ENCODE assay signal across 2 cellular contexts in genomic region chr2:147511491-147511948, GRCh38.
TF ChIP-seq lines count a peak whose summit lies in the region.

No MANE protein-coding gene starts in this region.

TF ChIP-seq in SK-N-SH treated with all-trans-retinoic acid at 6 μM for 48 hours, 23 proteins besides CTCF, POLR2A, EP300 and RAD21 (continued from another document):
- TF ChIP-seq CREB5 (CRISPR knock-in tag; IDR thresholded peaks at IDR 0.05; ENCODE audit: low read depth) (no peak), OSR1 (CRISPR knock-in tag; IDR thresholded peaks at IDR 0.05) (no peak), ZFP30 (CRISPR knock-in tag; IDR thresholded peaks at IDR 0.05) (no peak), ISL1 (CRISPR knock-in tag; IDR thresholded peaks at IDR 0.05) (no peak), GLIS3 (CRISPR knock-in tag; IDR thresholded peaks at IDR 0.05) (no peak), ESRRG (CRISPR knock-in tag; IDR thresholded peaks at IDR 0.05) (no peak), POU6F1 (CRISPR knock-in tag; IDR thresholded peaks at IDR 0.05; ENCODE audit: borderline replicate concordance, low read depth) (no peak), PPARA (CRISPR knock-in tag; IDR thresholded peaks at IDR 0.05; ENCODE audit: borderline replicate concordance) (no peak), ZNF565 (CRISPR knock-in tag; conservative IDR thresholded peaks at IDR 0.05; ENCODE audit: low read depth) (no peak), ZC3H10 (CRISPR knock-in tag; IDR thresholded peaks at IDR 0.05) (no peak)
- TF ChIP-seq, protein P1, sequence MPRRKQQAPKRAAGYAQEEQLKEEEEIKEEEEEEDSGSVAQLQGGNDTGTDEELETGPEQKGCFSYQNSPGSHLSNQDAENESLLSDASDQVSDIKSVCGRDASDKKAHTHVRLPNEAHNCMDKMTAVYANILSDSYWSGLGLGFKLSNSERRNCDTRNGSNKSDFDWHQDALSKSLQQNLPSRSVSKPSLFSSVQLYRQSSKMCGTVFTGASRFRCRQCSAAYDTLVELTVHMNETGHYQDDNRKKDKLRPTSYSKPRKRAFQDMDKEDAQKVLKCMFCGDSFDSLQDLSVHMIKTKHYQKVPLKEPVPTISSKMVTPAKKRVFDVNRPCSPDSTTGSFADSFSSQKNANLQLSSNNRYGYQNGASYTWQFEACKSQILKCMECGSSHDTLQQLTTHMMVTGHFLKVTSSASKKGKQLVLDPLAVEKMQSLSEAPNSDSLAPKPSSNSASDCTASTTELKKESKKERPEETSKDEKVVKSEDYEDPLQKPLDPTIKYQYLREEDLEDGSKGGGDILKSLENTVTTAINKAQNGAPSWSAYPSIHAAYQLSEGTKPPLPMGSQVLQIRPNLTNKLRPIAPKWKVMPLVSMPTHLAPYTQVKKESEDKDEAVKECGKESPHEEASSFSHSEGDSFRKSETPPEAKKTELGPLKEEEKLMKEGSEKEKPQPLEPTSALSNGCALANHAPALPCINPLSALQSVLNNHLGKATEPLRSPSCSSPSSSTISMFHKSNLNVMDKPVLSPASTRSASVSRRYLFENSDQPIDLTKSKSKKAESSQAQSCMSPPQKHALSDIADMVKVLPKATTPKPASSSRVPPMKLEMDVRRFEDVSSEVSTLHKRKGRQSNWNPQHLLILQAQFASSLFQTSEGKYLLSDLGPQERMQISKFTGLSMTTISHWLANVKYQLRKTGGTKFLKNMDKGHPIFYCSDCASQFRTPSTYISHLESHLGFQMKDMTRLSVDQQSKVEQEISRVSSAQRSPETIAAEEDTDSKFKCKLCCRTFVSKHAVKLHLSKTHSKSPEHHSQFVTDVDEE (CRISPR knock-in tag; IDR thresholded peaks at IDR 0.05): no peak
- TF ChIP-seq, protein P2, sequence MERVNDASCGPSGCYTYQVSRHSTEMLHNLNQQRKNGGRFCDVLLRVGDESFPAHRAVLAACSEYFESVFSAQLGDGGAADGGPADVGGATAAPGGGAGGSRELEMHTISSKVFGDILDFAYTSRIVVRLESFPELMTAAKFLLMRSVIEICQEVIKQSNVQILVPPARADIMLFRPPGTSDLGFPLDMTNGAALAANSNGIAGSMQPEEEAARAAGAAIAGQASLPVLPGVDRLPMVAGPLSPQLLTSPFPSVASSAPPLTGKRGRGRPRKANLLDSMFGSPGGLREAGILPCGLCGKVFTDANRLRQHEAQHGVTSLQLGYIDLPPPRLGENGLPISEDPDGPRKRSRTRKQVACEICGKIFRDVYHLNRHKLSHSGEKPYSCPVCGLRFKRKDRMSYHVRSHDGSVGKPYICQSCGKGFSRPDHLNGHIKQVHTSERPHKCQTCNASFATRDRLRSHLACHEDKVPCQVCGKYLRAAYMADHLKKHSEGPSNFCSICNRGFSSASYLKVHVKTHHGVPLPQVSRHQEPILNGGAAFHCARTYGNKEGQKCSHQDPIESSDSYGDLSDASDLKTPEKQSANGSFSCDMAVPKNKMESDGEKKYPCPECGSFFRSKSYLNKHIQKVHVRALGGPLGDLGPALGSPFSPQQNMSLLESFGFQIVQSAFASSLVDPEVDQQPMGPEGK (CRISPR knock-in tag; IDR thresholded peaks at IDR 0.05; ENCODE audit: borderline replicate concordance): no peak

TF ChIP-seq in SK-N-SH, 30 proteins besides CTCF, POLR2A, EP300 and RAD21 (continued from another document):
- no peak for TF ChIP-seq SMC3 (IDR thresholded peaks at IDR 0.05; ENCODE audit: low read depth, low read length)
- no peak for TF ChIP-seq ZBTB33 (IDR thresholded peaks at IDR 0.05; ENCODE audit: borderline replicate concordance, low read depth)
